21 cellular contexts compared by ENCODE assay signal in the genomic region with DNA sequence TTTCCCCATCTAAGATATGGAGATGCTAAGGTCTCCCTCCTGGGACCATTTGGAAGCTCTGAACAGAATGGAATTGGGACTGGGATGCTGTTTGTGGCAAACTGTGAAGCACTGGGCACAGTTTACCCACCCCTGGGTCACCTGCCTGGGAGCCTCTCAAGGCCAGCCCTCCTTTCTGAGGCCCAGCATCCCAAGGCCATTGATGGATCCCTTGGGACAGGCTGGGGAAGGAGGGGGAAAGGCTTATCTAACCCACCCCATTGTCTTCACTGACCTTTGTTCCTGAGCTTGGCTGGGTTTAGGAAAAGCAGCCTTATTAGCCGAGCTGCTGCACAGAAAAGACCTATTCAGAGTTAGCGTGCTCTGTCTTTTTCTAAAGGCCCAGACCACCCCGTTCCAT. TPM values are rescaled to one million over a fixed set of nuclear protein-coding genes. Genes with fewer than 3 reads are reported as not detected.
DNase-seq lines count a peak whose midpoint lies in the region; ATAC-seq, FAIRE-seq and TF ChIP-seq lines count a peak whose summit lies in the region.
"Had no signal": no experiment of that assay in that cellular context is flagged by ENCODE, and none has a peak within 500 bp of the region (broad histone marks: within the 10 kb centered on the region; RNA-seq: fewer than 3 reads in every experiment).

No MANE protein-coding gene starts in this region.

- H4K20me1 ChIP-seq in DND-41 (ENCODE audit: insufficient read depth, low read length) = peaks cover 85% of the 10 kb centered on the region

- CTCF ChIA-PET in A673 (lab: Charles Lee) = no interaction called here

- POLR2A ChIA-PET in A673 (lab: Charles Lee; ENCODE audit: low non-redundant PET) = no interaction called here

- peaks cover 4% of the 10 kb centered on the region; the same call in 1 of the 2 replicates for H3K36me3 ChIP-seq in DND-41 (ENCODE audit: insufficient read depth, low read length)
- H3K36me3 ChIP-seq in Peyer's patch = no peaks in the 10 kb centered on the region
- no peaks in the 10 kb centered on the region for H3K36me3 ChIP-seq in A673 (ENCODE audit: insufficient read depth, low read length, poor library complexity, severe bottlenecking)
- H3K36me3 ChIP-seq: cardiac muscle cell, left lung had no signal

- peaks cover 45% of the 10 kb centered on the region for H3K4me1 ChIP-seq in DND-41 (ENCODE audit: insufficient read depth, low read length)
- peaks cover 6 to 92% (median 12%) of the 10 kb centered on the region in 4 donors for H3K4me1 ChIP-seq in Peyer's patch
- H3K4me1 ChIP-seq in A673 (ENCODE audit: insufficient read depth, low read length, poor library complexity, severe bottlenecking) = peaks cover 18% of the 10 kb centered on the region

- H3K9me3 ChIP-seq in DND-41 (ENCODE audit: insufficient read depth, low read length, severe bottlenecking) (no peaks in the 10 kb centered on the region), Peyer's patch (no peaks in the 10 kb centered on the region), A673 (ENCODE audit: low read depth, low read length, poor library complexity, severe bottlenecking) (no peaks in the 10 kb centered on the region)
- H3K9me3 ChIP-seq: left lung, psoas muscle had no signal

- no peaks in the 10 kb centered on the region for H3K36me3 Mint-ChIP-seq in progenitor cell of endocrine pancreas (ENCODE audit: insufficient read depth)
- H3K36me3 Mint-ChIP-seq: activated naive CD8-positive, alpha-beta T cell treated with anti-CD3 and anti-CD28 coated beads, Interleukin-2, amount 10 ng/mL, durations not matched to agents 7 days and 5 days had no signal

- H3K9ac ChIP-seq in DND-41 (ENCODE audit: low read depth, low read length) = no peak overlapping the region

- no peak overlapping the region for H2AFZ ChIP-seq in DND-41 (ENCODE audit: low read depth, low read length)

- TF ChIP-seq CTCF in DND-41 (IDR thresholded peaks at IDR 0.05; ENCODE audit: borderline replicate concordance, extremely low read depth, low read length, poor library complexity, severe bottlenecking) = no peak
- no peak for TF ChIP-seq CTCF in Peyer's patch (IDR thresholded peaks at IDR 0.05)
- TF ChIP-seq CTCF in progenitor cell of endocrine pancreas (IDR thresholded peaks at IDR 0.05; ENCODE audit: unreplicated experiment) = no peak
- TF ChIP-seq CTCF in A673 (conservative IDR thresholded peaks at IDR 0.05; ENCODE audit: low read depth, low read length) = no peak

- H3K4me3 ChIP-seq in DND-41 (ENCODE audit: low read depth in 1 of 2, low read length in 2 of 2) = no peak overlapping the region
- no peak overlapping the region for H3K4me3 ChIP-seq in Peyer's patch
- no peak overlapping the region for H3K4me3 ChIP-seq in A673 (ENCODE audit: low read depth, low read length, poor library complexity, severe bottlenecking)
- H3K4me3 ChIP-seq: cardiac muscle cell, left lung, psoas muscle had no signal

- H3K27ac ChIP-seq in DND-41 (ENCODE audit: low read length) = no peak overlapping the region
- peak overlapping the region in 3 of 4 donors; percentile 79 to 91 (median 81) for H3K27ac ChIP-seq in Peyer's patch
- H3K27ac ChIP-seq in A673 (ENCODE audit: low read depth, low read length, poor library complexity, severe bottlenecking) = no peak overlapping the region
- H3K27ac ChIP-seq: cardiac muscle cell, left lung, psoas muscle had no signal

- H3K27me3 ChIP-seq in DND-41 (ENCODE audit: insufficient read depth, low read length, poor library complexity) = no peaks in the 10 kb centered on the region
- H3K27me3 ChIP-seq in Peyer's patch = no peaks in the 10 kb centered on the region
- H3K27me3 ChIP-seq in A673 (replicated peaks; ENCODE audit: insufficient read depth, low read depth, low read length, poor library complexity) = no peaks in the 10 kb centered on the region
- H3K27me3 ChIP-seq: cardiac muscle cell had no signal

- H3K4me3 Mint-ChIP-seq in progenitor cell of endocrine pancreas (ENCODE audit: low read depth) = peak overlapping the region; percentile 49
- H3K4me3 Mint-ChIP-seq: activated naive CD8-positive, alpha-beta T cell treated with anti-CD3 and anti-CD28 coated beads, Interleukin-2, amount 10 ng/mL, durations not matched to agents 7 days and 5 days; activated T-cell treated with anti-CD3 and anti-CD28 coated beads, Interleukin-2, amount 50 U/mL, for 72 hours had no signal

- no TSS peak for BruUV-seq in A673 (replicated peaks; lab: Mats Ljungman, UMichigan)

- no peaks in the 10 kb centered on the region for H3K27me3 Mint-ChIP-seq in progenitor cell of endocrine pancreas

- no peaks in the 10 kb centered on the region for H3K9me3 Mint-ChIP-seq in progenitor cell of endocrine pancreas (ENCODE audit: low read depth)
- H3K9me3 Mint-ChIP-seq: activated naive CD8-positive, alpha-beta T cell treated with anti-CD3 and anti-CD28 coated beads, Interleukin-2, amount 10 ng/mL, durations not matched to agents 7 days and 5 days; activated T-cell treated with anti-CD3 and anti-CD28 coated beads, Interleukin-2, amount 50 U/mL, for 72 hours had no signal

- ATAC-seq in DND-41 (ENCODE audit: insufficient read depth, low read depth) (no peak), GM19023 (IDR thresholded peaks at IDR 0.05; ENCODE audit: unreplicated experiment) (no peak)
- ATAC-seq: activated T-cell treated with anti-CD3 and anti-CD28 coated beads, Interleukin-2, amount 50 U/mL, for 72 hours; left lung; PC-3; psoas muscle had no signal

- H3K4me1 Mint-ChIP-seq in progenitor cell of endocrine pancreas (ENCODE audit: low read depth) = peaks cover 54% of the 10 kb centered on the region

- no peak for FAIRE-seq in GM12891 (lab: Jason Lieb, UNC)
- FAIRE-seq: TTC549 had no signal

- no peak for TF ChIP-seq POLR2A in Peyer's patch (IDR thresholded peaks at IDR 0.05)
- no peak for TF ChIP-seq POLR2A in GM12891 (IDR thresholded peaks at IDR 0.05; ENCODE audit: low read depth, low read length)

- H3K4me2 ChIP-seq in DND-41 (ENCODE audit: insufficient read depth, low read length) = peak overlapping the region; percentile 12; the same call in 1 of the 2 replicates

- no peak for DNase-seq in DND-41
- no peak for DNase-seq in Peyer's patch
- DNase-seq in globus pallidus (ENCODE audit: low spot score) = peak; percentile 61
- no peak for DNase-seq in progenitor cell of endocrine pancreas (ENCODE audit: low spot score, unreplicated experiment)
- DNase-seq in stimulated activated CD4-positive, alpha-beta T cell treated with anti-CD3 and anti-CD28 coated beads, Interleukin-12 subunit alpha, Interleukin-12 subunit beta, amount 100 ng/mL, for 4 hours = no peak
- no peak for DNase-seq in A673 (ENCODE audit: low spot score)
- DNase-seq in GM12891 (ENCODE audit: insufficient read length, low spot score) = no peak
- DNase-seq: activated CD4-positive, alpha-beta T cell treated with anti-CD3 and anti-CD28 coated beads, Interleukin-2, amount 50 U/mL, for 48 hours; activated naive CD8-positive, alpha-beta T cell treated with anti-CD3 and anti-CD28 coated beads, Interleukin-2, amount 10 ng/mL, durations not matched to agents 7 days and 5 days; activated T-cell treated with anti-CD3 and anti-CD28 coated beads, Interleukin-2, amount 50 U/mL, for 72 hours; effector CD8-positive, alpha-beta T cell; HCEC 1CT; left lung; MV-4-11; NCI-H2029 treated with DMSO at 0.1 percent for 48 hours; NCI-H524 treated with DMSO at 0.1 percent for 48 hours; PC-3; psoas muscle had no signal

- intact Hi-C loops in A673 (cut with micrococcal nuclease; ENCODE audit: unreplicated experiment) = no loop called here

- H3K27ac Mint-ChIP-seq in progenitor cell of endocrine pancreas = peak overlapping the region; percentile 76
- H3K27ac Mint-ChIP-seq: activated naive CD8-positive, alpha-beta T cell treated with anti-CD3 and anti-CD28 coated beads, Interleukin-2, amount 10 ng/mL, durations not matched to agents 7 days and 5 days; activated T-cell treated with anti-CD3 and anti-CD28 coated beads, Interleukin-2, amount 50 U/mL, for 72 hours had no signal

- peaks cover 81% of the 10 kb centered on the region for H3K79me2 ChIP-seq in DND-41 (ENCODE audit: insufficient read depth, low read length)

TF ChIP-seq in GM12891, 5 proteins besides CTCF, POLR2A, EP300 and RAD21:
- TF ChIP-seq POU2F2 (IDR thresholded peaks at IDR 0.05; ENCODE audit: low read depth, low read length) (no peak), POLR2AphosphoS5 (IDR thresholded peaks at IDR 0.05; ENCODE audit: low read depth, low read length) (no peak), SPI1 (IDR thresholded peaks at IDR 0.05; ENCODE audit: low read depth, low read length) (no peak), TAF1 (IDR thresholded peaks at IDR 0.05; ENCODE audit: low read depth, low read length) (no peak), PAX5 (IDR thresholded peaks at IDR 0.05; ENCODE audit: insufficient read depth, low read length, severe bottlenecking) (no peak)

RNA-seq across cellular contexts. Expression of a gene that starts 5.2 kb away (rescaled TPM):
- total RNA-seq in Peyer's patch = 10 to 100 TPM; 19.8 to 98.1 (median 78.8) TPM
- 43.6 and 44.9 TPM in 2 replicates for total RNA-seq in progenitor cell of endocrine pancreas
- 24.6 and 31.5 TPM in 2 replicates for total RNA-seq in A673 (2021)
- 0.82 TPM for polyA plus RNA-seq in GM12891 (2012; ENCODE audit: low read depth, missing spikeins)

RNA-seq across cellular contexts. Expression of a gene that starts 46.2 kb away (rescaled TPM):
- 1 to 10 TPM in 2 of 4 donors, under 1 TPM in 2; 0.88 to 2.5 (median 1.0) TPM for total RNA-seq in Peyer's patch
- 0.65 and 0.73 TPM in 2 replicates for total RNA-seq in progenitor cell of endocrine pancreas
- total RNA-seq in A673 (2021) = 0.06 and 0.15 TPM in 2 replicates
- not detected for polyA plus RNA-seq in GM12891 (2012; ENCODE audit: low read depth, missing spikeins)

Comparison
In these comparisons a context has a peak if more than half of its experiments do, and no peak if none do; other contexts are left out.
1. H3K27ac ChIP-seq: peak in Peyer's patch (3 of 4); none in DND-41 (single experiment) and A673 (single experiment).